1 cellular context compared by ENCODE assay signal in genomic region chr15:38461089-38461833, GRCh38.
TF ChIP-seq lines count a peak whose summit lies in the region.

No MANE protein-coding gene starts in this region.

TF ChIP-seq in HepG2, 621 proteins besides CTCF, POLR2A, EP300 and RAD21 (continued from another document):
- no peak for TF ChIP-seq HNF4G (IDR thresholded peaks at IDR 0.05; ENCODE audit: borderline replicate concordance, low read depth, low read length)
- TF ChIP-seq HNF4G (CRISPR knock-in tag; IDR thresholded peaks at IDR 0.05; ENCODE audit: borderline replicate concordance, low read depth) = no peak
- TF ChIP-seq, protein P1, sequence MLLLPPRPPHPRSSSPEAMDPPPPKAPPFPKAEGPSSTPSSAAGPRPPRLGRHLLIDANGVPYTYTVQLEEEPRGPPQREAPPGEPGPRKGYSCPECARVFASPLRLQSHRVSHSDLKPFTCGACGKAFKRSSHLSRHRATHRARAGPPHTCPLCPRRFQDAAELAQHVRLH (CRISPR knock-in tag; IDR thresholded peaks at IDR 0.05; ENCODE audit: borderline replicate concordance, low read depth) = no peak
- TF ChIP-seq, protein P2, sequence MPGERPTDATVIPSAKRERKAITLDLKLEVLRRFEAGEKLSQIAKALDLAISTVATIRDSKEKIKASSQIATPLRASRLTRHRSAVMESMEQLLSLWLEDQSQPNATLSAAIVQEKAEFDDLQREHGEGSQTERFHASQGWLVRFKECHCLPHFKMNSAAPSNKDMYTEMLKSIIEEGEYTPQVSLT (CRISPR knock-in tag; IDR thresholded peaks at IDR 0.05; ENCODE audit: borderline replicate concordance, low read depth) = no peak
- TF ChIP-seq MIER2 (CRISPR knock-in tag; IDR thresholded peaks at IDR 0.05) = no peak
- TF ChIP-seq MBNL3 (CRISPR knock-in tag; conservative IDR thresholded peaks at IDR 0.05) = no peak
TF ChIP-seq in HepG2: peak in this region for 0.
